In the genomic region with DNA sequence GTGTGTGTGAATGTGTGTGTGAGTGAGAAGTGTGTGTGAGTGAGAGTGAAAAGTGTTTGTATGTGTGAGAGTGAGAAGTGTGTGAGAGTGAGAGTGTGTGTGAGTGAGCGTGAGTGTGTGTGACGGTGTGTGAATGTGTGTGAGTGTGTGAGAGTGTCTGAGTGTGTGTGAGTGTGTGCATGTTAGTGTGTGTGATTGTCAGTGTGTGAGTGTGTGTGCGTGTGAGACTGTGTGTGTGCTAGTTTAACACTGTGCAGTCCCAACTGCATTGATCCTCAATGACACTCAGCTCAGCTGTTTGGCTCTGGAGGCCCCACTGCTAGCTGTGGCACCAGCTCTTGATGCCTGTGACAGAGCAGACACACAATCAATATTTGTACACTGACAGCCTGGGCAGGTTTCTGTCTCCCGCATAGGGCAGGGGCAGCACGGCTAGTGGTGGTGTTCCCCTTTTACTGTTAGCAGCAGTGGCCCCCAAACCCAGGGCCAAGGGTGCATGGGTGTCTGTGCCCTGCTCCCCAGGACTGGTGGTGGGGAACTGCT, we compare ENCODE assay signal across 17 cellular contexts.
DNase-seq lines count a peak whose midpoint lies in the region; ATAC-seq, FAIRE-seq and TF ChIP-seq lines count a peak whose summit lies in the region.
"Had no signal": no experiment of that assay in that cellular context is flagged by ENCODE, and none has a peak within 500 bp of the region (broad histone marks: within the 10 kb centered on the region; RNA-seq: fewer than 3 reads in every experiment).

No MANE protein-coding gene starts in this region.

- CTCF ChIA-PET in WTC11 (lab: Charles Lee): no interaction called here

- H3K9ac ChIP-seq in liver (ENCODE audit: low read depth in 1 of 2, low read length in 2 of 2): peak overlapping the region in 1 of 2 donors; percentile 19
- H3K9ac ChIP-seq: BLaER1 treated with 17β-estradiol and CSF1 and Interleukin-3, amounts not matched to agents 10 nM and 100 nM had no signal

- WGBS in liver: 60% methylated on average over 5 of the region's 5 CpGs

- no peak for ATAC-seq in WTC11
- ATAC-seq: HCT116 had no signal

- peak; percentile 97 for FAIRE-seq in urothelium cell line (lab: Jason Lieb, UNC)

- peaks cover 66% of the 10 kb centered on the region for H3K27me3 Mint-ChIP-seq in WTC11 (ENCODE audit: low read depth)

- no peak overlapping the region for H3K27ac Mint-ChIP-seq in WTC11

- no peaks in the 10 kb centered on the region for H3K9me3 Mint-ChIP-seq in WTC11

- H3K9me3 ChIP-seq in liver (ENCODE audit: control insufficient read depth in 4 of 4, low read length in 3 of 4): no peaks in the 10 kb centered on the region
- H3K9me3 ChIP-seq: BLaER1 treated with 17β-estradiol and CSF1 and Interleukin-3, amounts not matched to agents 10 nM and 100 nM; SJSA1 had no signal

- POLR2A ChIA-PET in WTC11 (lab: Charles Lee): no interaction called here

- no peak for TF ChIP-seq CTCF in WTC11 (IDR thresholded peaks at IDR 0.05)
- TF ChIP-seq CTCF in liver (IDR thresholded peaks at IDR 0.05; ENCODE audit: low read depth, low read length, missing input control): no peak

- peaks cover 17 to 59% (median 38%) of the 10 kb centered on the region in 4 donors for H3K4me1 ChIP-seq in liver (ENCODE audit: control insufficient read depth in 4 of 4, insufficient read depth in 4 of 4, low read length in 3 of 4)
- H3K4me1 ChIP-seq: SJSA1 had no signal

- no peak overlapping the region for H3K4me3 Mint-ChIP-seq in WTC11

- no peaks in the 10 kb centered on the region for H3K4me1 Mint-ChIP-seq in WTC11

- H3K27ac ChIP-seq in liver (ENCODE audit: low read depth in 1 of 2, low read length in 2 of 2): peak overlapping the region; percentile 89 to 95
- H3K27ac ChIP-seq: BLaER1 treated with 17β-estradiol and CSF1 and Interleukin-3, amounts not matched to agents 10 nM and 100 nM; SJSA1 had no signal

- no peaks in the 10 kb centered on the region for H3K36me3 Mint-ChIP-seq in WTC11

- DNase-seq in activated effector memory CD4-positive, alpha-beta T cell treated with anti-CD3 and anti-CD28 coated beads, Interleukin-2, amount 50 U/mL, for 16 hours: peak; percentile 28
- no peak for DNase-seq in activated effector memory CD4-positive, alpha-beta T cell treated with Interleukin-2 at 50 U/mL for 16 hours
- no peak for DNase-seq in WTC11 (ENCODE audit: low spot score)
- no peak for DNase-seq in urothelium cell line (ENCODE audit: low spot score)
- DNase-seq in medulla oblongata (ENCODE audit: extremely low spot score): no peak
- no peak for DNase-seq in amygdala (lab: John Stamatoyannopoulos, UW)
- no peak for DNase-seq in HCEC 1CT
- DNase-seq: DMS153, Karpas-422, NCI-H1105 treated with DMSO at 0.1 percent for 48 hours, NCI-H187 treated with DMSO at 0.1 percent for 48 hours, NCI-H2171 treated with DMSO at 0.1 percent for 48 hours, SW 1271 had no signal

- TF ChIP-seq RAD21 in liver (IDR thresholded peaks at IDR 0.05): no peak

- H3K36me3 ChIP-seq in liver (ENCODE audit: control insufficient read depth in 4 of 4, insufficient read depth in 3 of 4, low read depth in 1 of 4, low read length in 3 of 4): no peaks in the 10 kb centered on the region
- H3K36me3 ChIP-seq: BLaER1 treated with 17β-estradiol and CSF1 and Interleukin-3, amounts not matched to agents 10 nM and 100 nM; SJSA1 had no signal

- no peaks in the 10 kb centered on the region for H3K27me3 ChIP-seq in liver (ENCODE audit: control insufficient read depth in 4 of 4, insufficient read depth in 4 of 4, low read length in 3 of 4)
- H3K27me3 ChIP-seq: BLaER1 treated with 17β-estradiol and CSF1 and Interleukin-3, amounts not matched to agents 10 nM and 100 nM; SJSA1 had no signal

- H3K4me3 ChIP-seq in liver (ENCODE audit: low read depth in 1 of 3, low read length in 3 of 3): no peak overlapping the region
- H3K4me3 ChIP-seq: BLaER1 treated with 17β-estradiol and CSF1 and Interleukin-3, amounts not matched to agents 10 nM and 100 nM; SJSA1 had no signal

TF ChIP-seq in WTC11, 78 proteins besides CTCF, POLR2A, EP300 and RAD21:
- TF ChIP-seq, protein P1, sequence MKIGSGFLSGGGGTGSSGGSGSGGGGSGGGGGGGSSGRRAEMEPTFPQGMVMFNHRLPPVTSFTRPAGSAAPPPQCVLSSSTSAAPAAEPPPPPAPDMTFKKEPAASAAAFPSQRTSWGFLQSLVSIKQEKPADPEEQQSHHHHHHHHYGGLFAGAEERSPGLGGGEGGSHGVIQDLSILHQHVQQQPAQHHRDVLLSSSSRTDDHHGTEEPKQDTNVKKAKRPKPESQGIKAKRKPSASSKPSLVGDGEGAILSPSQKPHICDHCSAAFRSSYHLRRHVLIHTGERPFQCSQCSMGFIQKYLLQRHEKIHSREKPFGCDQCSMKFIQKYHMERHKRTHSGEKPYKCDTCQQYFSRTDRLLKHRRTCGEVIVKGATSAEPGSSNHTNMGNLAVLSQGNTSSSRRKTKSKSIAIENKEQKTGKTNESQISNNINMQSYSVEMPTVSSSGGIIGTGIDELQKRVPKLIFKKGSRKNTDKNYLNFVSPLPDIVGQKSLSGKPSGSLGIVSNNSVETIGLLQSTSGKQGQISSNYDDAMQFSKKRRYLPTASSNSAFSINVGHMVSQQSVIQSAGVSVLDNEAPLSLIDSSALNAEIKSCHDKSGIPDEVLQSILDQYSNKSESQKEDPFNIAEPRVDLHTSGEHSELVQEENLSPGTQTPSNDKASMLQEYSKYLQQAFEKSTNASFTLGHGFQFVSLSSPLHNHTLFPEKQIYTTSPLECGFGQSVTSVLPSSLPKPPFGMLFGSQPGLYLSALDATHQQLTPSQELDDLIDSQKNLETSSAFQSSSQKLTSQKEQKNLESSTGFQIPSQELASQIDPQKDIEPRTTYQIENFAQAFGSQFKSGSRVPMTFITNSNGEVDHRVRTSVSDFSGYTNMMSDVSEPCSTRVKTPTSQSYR (CRISPR knock-in tag; IDR thresholded peaks at IDR 0.05): no peak
- TF ChIP-seq, protein P2, sequence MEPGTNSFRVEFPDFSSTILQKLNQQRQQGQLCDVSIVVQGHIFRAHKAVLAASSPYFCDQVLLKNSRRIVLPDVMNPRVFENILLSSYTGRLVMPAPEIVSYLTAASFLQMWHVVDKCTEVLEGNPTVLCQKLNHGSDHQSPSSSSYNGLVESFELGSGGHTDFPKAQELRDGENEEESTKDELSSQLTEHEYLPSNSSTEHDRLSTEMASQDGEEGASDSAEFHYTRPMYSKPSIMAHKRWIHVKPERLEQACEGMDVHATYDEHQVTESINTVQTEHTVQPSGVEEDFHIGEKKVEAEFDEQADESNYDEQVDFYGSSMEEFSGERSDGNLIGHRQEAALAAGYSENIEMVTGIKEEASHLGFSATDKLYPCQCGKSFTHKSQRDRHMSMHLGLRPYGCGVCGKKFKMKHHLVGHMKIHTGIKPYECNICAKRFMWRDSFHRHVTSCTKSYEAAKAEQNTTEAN (CRISPR knock-in tag; IDR thresholded peaks at IDR 0.05): peak; percentile 86; the same call in 1 of the 2 replicates
- no peak for TF ChIP-seq NR1H2 (CRISPR knock-in tag; IDR thresholded peaks at IDR 0.05)

TF ChIP-seq in liver, 16 proteins besides CTCF, POLR2A, EP300 and RAD21:
- TF ChIP-seq GABPA (IDR thresholded peaks at IDR 0.05 in 1 of 2, conservative IDR thresholded peaks at IDR 0.05 in 1 of 2): no peak
- no peak for TF ChIP-seq FOXA2 (IDR thresholded peaks at IDR 0.05)
- peak in 1 of 2 donors; percentile 40 for TF ChIP-seq HNF4A (conservative IDR thresholded peaks at IDR 0.05)
- TF ChIP-seq SP1 (IDR thresholded peaks at IDR 0.05): peak; percentile 65
- TF ChIP-seq, protein P3, sequence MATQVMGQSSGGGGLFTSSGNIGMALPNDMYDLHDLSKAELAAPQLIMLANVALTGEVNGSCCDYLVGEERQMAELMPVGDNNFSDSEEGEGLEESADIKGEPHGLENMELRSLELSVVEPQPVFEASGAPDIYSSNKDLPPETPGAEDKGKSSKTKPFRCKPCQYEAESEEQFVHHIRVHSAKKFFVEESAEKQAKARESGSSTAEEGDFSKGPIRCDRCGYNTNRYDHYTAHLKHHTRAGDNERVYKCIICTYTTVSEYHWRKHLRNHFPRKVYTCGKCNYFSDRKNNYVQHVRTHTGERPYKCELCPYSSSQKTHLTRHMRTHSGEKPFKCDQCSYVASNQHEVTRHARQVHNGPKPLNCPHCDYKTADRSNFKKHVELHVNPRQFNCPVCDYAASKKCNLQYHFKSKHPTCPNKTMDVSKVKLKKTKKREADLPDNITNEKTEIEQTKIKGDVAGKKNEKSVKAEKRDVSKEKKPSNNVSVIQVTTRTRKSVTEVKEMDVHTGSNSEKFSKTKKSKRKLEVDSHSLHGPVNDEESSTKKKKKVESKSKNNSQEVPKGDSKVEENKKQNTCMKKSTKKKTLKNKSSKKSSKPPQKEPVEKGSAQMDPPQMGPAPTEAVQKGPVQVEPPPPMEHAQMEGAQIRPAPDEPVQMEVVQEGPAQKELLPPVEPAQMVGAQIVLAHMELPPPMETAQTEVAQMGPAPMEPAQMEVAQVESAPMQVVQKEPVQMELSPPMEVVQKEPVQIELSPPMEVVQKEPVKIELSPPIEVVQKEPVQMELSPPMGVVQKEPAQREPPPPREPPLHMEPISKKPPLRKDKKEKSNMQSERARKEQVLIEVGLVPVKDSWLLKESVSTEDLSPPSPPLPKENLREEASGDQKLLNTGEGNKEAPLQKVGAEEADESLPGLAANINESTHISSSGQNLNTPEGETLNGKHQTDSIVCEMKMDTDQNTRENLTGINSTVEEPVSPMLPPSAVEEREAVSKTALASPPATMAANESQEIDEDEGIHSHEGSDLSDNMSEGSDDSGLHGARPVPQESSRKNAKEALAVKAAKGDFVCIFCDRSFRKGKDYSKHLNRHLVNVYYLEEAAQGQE (IDR thresholded peaks at IDR 0.05): peak; percentile 7
- TF ChIP-seq, protein P4, sequence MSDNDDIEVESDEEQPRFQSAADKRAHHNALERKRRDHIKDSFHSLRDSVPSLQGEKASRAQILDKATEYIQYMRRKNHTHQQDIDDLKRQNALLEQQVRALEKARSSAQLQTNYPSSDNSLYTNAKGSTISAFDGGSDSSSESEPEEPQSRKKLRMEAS (IDR thresholded peaks at IDR 0.05): peak; percentile 24
